In genomic region chr22:25666308-25666707, GRCh38 we compare ENCODE assay signal across 11 cellular contexts.
DNase-seq lines count a peak whose midpoint lies in the region; ATAC-seq and TF ChIP-seq lines count a peak whose summit lies in the region.
"Had no signal": no experiment of that assay in that cellular context is flagged by ENCODE, and none has a peak within 500 bp of the region (broad histone marks: within the 10 kb centered on the region; RNA-seq: fewer than 3 reads in every experiment).

No MANE protein-coding gene starts in this region.

- no peak overlapping the region for H2BK5ac ChIP-seq in mesendoderm (ENCODE audit: low read length)

- H2BK15ac ChIP-seq in mesendoderm (replicated peaks; ENCODE audit: low read depth), result no peak overlapping the region

- TF ChIP-seq CTCF in right atrium auricular region (IDR thresholded peaks at IDR 0.05), result peak in 1 of 2 donors; percentile 8

- no peaks in the 10 kb centered on the region for H3K27me3 ChIP-seq in right atrium auricular region
- H3K27me3 ChIP-seq in mesendoderm (ENCODE audit: insufficient read depth, low read length, poor library complexity), result no peaks in the 10 kb centered on the region

- WGBS in mesendoderm (ENCODE audit: extremely low coverage, insufficient coverage, low lambda C conversion rate), result no CpG with 5 or more reads among the region's 8 CpGs

- H3K4me1 ChIP-seq in right atrium auricular region (peaks cover 0 to 42% of the 10 kb centered on the region in 2 donors), mesendoderm (ENCODE audit: control insufficient read depth, low read depth, low read length) (no peaks in the 10 kb centered on the region)

- no peak overlapping the region for H2AK5ac ChIP-seq in mesendoderm (ENCODE audit: low read length)

- H3K9me3 ChIP-seq in right atrium auricular region, result no peaks in the 10 kb centered on the region

- H4K8ac ChIP-seq in mesendoderm (ENCODE audit: low read depth, low read length), result no peak overlapping the region

- H3K9ac ChIP-seq in mesendoderm (ENCODE audit: low read length), result no peak overlapping the region

- H3K36me3 ChIP-seq in right atrium auricular region, result no peaks in the 10 kb centered on the region
- no peaks in the 10 kb centered on the region for H3K36me3 ChIP-seq in mesendoderm (ENCODE audit: control insufficient read depth, insufficient read depth, low read length)

- no peaks in the 10 kb centered on the region for H3K79me2 ChIP-seq in mesendoderm (ENCODE audit: control insufficient read depth, insufficient read depth, low read length)

- no peak overlapping the region for H3K4ac ChIP-seq in mesendoderm (ENCODE audit: low read depth, low read length)

- DNase-seq in Right ventricle myocardium inferior (ENCODE audit: missing footprints) (peak; percentile 66), right atrium auricular region (ENCODE audit: low spot score) (no peak), fibroblast of gingiva (ENCODE audit: low read depth) (peak; percentile 42), mesendoderm (peak; percentile 7), NCI-H2029 (lab: John Stamatoyannopoulos, UW) (no peak)
- no peak for DNase-seq in stimulated activated naive CD4-positive, alpha-beta T cell treated with Interleukin-2 at 50 U/mL for 16 hours (lab: John Stamatoyannopoulos, UW)
- no peak for DNase-seq in stimulated activated CD4-positive, alpha-beta T cell treated with anti-CD3 and anti-CD28 coated beads, Interleukin-4, amount 100 ng/mL, for 24 hours
- DNase-seq: immature natural killer cell, NCI-H69, T-helper 17 cell had no signal

- no peak overlapping the region for H3K18ac ChIP-seq in mesendoderm (ENCODE audit: low read length)

- H4K5ac ChIP-seq in mesendoderm (ENCODE audit: low read length), result no peak overlapping the region

- no peak overlapping the region for H2BK120ac ChIP-seq in mesendoderm (ENCODE audit: low read depth, low read length)

- no peaks in the 10 kb centered on the region for H3K79me1 ChIP-seq in mesendoderm (ENCODE audit: low read length)

- no peak overlapping the region for H3K23ac ChIP-seq in mesendoderm (ENCODE audit: low read length)

- intact Hi-C loops in Right ventricle myocardium inferior (cut with DNase I), result no loop called here

- no peak overlapping the region for H3K4me3 ChIP-seq in right atrium auricular region
- H3K4me3 ChIP-seq in mesendoderm (ENCODE audit: low read length), result no peak overlapping the region

- no peak overlapping the region for H3K4me2 ChIP-seq in mesendoderm (ENCODE audit: low read length)

- H3K27ac ChIP-seq in right atrium auricular region (peak overlapping the region in 1 of 2 donors; percentile 28), mesendoderm (ENCODE audit: low read depth, low read length) (no peak overlapping the region)

- ATAC-seq in Right ventricle myocardium inferior (peak; percentile 71), GM19324 (IDR thresholded peaks at IDR 0.05; ENCODE audit: low FRiP score, unreplicated experiment) (no peak)
- ATAC-seq: T-helper 17 cell had no signal

- H3K56ac ChIP-seq in mesendoderm (ENCODE audit: low read length), result no peak overlapping the region

Comparison
In these comparisons a context has a peak if more than half of its experiments do, and no peak if none do; other contexts are left out.
1. DNase-seq: peak in Right ventricle myocardium inferior (single experiment), fibroblast of gingiva (single experiment) and mesendoderm (single experiment); none in right atrium auricular region (single experiment), stimulated activated naive CD4-positive, alpha-beta T cell treated with Interleukin-2 at 50 U/mL for 16 hours (single experiment), NCI-H2029 (single experiment) and stimulated activated CD4-positive, alpha-beta T cell treated with anti-CD3 and anti-CD28 coated beads, Interleukin-4, amount 100 ng/mL, for 24 hours (single experiment).